In the genomic region with DNA sequence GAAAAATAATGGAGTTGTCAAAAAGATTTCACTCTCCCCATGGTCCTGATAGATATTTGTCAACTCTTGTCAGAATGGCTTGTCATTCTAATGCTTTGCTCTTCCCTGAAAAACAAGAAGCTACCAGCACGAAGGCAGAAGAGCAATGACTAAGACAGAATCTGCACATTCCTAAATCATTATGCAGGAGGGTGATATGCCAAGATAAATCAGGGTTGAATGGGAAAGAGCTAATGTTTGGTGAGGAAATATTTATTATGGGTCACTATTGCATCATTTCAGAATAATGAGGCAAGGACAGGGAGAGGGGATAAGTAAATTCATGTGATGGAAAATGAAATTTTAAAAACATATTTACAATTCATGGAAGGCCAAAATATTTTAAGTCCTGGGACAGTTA, we compare ENCODE assay signal across 15 cellular contexts.
DNase-seq lines count a peak whose midpoint lies in the region; ATAC-seq, FAIRE-seq and TF ChIP-seq lines count a peak whose summit lies in the region.
"Had no signal": no experiment of that assay in that cellular context is flagged by ENCODE, and none has a peak within 500 bp of the region (broad histone marks: within the 10 kb centered on the region; RNA-seq: fewer than 3 reads in every experiment).

No MANE protein-coding gene starts in this region.

- peaks cover 5 to 14% of the 10 kb centered on the region in 2 donors for H3K9me3 Mint-ChIP-seq in stimulated activated naive CD8-positive, alpha-beta T cell treated with anti-CD3 and anti-CD28 coated beads, Interleukin-15, amount 100 ng/mL, for 72 hours

- no peak overlapping the region for H3K4ac ChIP-seq in H1 (replicated peaks; ENCODE audit: insufficient read length, low read depth, low read length)

- intact Hi-C loops in ovary (cut with DNase I), result no loop called here

- H2BK20ac ChIP-seq in H1 (ENCODE audit: low read length), result no peak overlapping the region

- H2BK5ac ChIP-seq in H1 (ENCODE audit: low read depth, low read length), result no peak overlapping the region

- H4K20me1 ChIP-seq in H1 (replicated peaks in 1 of 2; ENCODE audit: control insufficient read depth in 1 of 2, insufficient read depth in 2 of 2, low read length in 2 of 2), result no peaks in the 10 kb centered on the region

- no peaks in the 10 kb centered on the region for H3K9me3 ChIP-seq in H1 (ENCODE audit: insufficient read depth in 2 of 2, low read depth in 1 of 2, low read length in 1 of 2)
- peaks cover 0 to 3% of the 10 kb centered on the region in 2 donors for H3K9me3 ChIP-seq in lung (ENCODE audit: control insufficient read depth in 2 of 2, insufficient read depth in 1 of 2, low read length in 1 of 2)
- H3K9me3 ChIP-seq in ovary, result no peaks in the 10 kb centered on the region

- DNase-seq in AG20443 (ENCODE audit: low spot score), result peak; percentile 85
- DNase-seq in RPMI7951 (ENCODE audit: low read depth), result peak; percentile 60
- no peak for DNase-seq in H1 (ENCODE audit: low read depth in 1 of 2, low spot score in 2 of 2)
- no peak for DNase-seq in lung (ENCODE audit: low spot score)
- no peak for DNase-seq in AG08396 (ENCODE audit: low spot score)
- DNase-seq in stimulated activated naive CD8-positive, alpha-beta T cell treated with anti-CD3 and anti-CD28 coated beads, Interleukin-15, amount 100 ng/mL, for 72 hours, result no peak
- no peak for DNase-seq in ovary
- DNase-seq: activated CD8-positive, alpha-beta T cell treated with anti-CD3 and anti-CD28 coated beads for 36 hours; hypothalamus; NCI-H446 had no signal

- H3K23me2 ChIP-seq in H1 (ENCODE audit: low read depth, low read length), result no peaks in the 10 kb centered on the region

- H3K27ac Mint-ChIP-seq in stimulated activated naive CD8-positive, alpha-beta T cell treated with anti-CD3 and anti-CD28 coated beads, Interleukin-15, amount 100 ng/mL, for 72 hours, result no peak overlapping the region
- H3K27ac Mint-ChIP-seq: activated CD8-positive, alpha-beta T cell treated with anti-CD3 and anti-CD28 coated beads for 36 hours; activated T-helper 1 cell treated with anti-CD3 and anti-CD28 coated beads, Interleukin-12 subunit alpha, Interleukin-12 subunit beta, Interleukin-2, Interleukin-4 antibody, amounts not matched to agents 30 ng/mL and 10 ng/mL and 1 ng/mL, durations not matched to agents 14 hours and 24 hours and 36 hours had no signal

- no peaks in the 10 kb centered on the region for H3K4me1 ChIP-seq in H1 (replicated peaks in 1 of 4; ENCODE audit: control insufficient read depth in 3 of 4, insufficient read depth in 4 of 4, low read length in 3 of 4)
- no peaks in the 10 kb centered on the region for H3K4me1 ChIP-seq in lung (ENCODE audit: control insufficient read depth in 2 of 2, insufficient read depth in 2 of 2, low read length in 2 of 2)
- no peaks in the 10 kb centered on the region for H3K4me1 ChIP-seq in ovary (ENCODE audit: insufficient read depth)

- ATAC-seq in lung (ENCODE audit: insufficient read depth, low FRiP score) (peak; percentile 53), GM18498 (IDR thresholded peaks at IDR 0.05; ENCODE audit: unreplicated experiment) (no peak)
- no peak for ATAC-seq in stimulated activated naive CD8-positive, alpha-beta T cell treated with anti-CD3 and anti-CD28 coated beads, Interleukin-15, amount 100 ng/mL, for 72 hours
- ATAC-seq: activated CD8-positive, alpha-beta T cell treated with anti-CD3 and anti-CD28 coated beads for 36 hours had no signal

- no peak overlapping the region for H3K56ac ChIP-seq in H1 (replicated peaks; ENCODE audit: insufficient read length, low read depth, low read length)

- no peak overlapping the region for H3K14ac ChIP-seq in H1 (ENCODE audit: insufficient read length)

- H4K5ac ChIP-seq in H1 (ENCODE audit: insufficient read length, low read depth, low read length), result no peak overlapping the region

- H3K36me3 ChIP-seq in H1 (ENCODE audit: control insufficient read depth in 2 of 4, insufficient read depth in 4 of 4, low read length in 3 of 4) (no peaks in the 10 kb centered on the region), lung (ENCODE audit: control insufficient read depth in 2 of 2, insufficient read depth in 2 of 2, low read length in 2 of 2) (no peaks in the 10 kb centered on the region), ovary (no peaks in the 10 kb centered on the region)

- no peak overlapping the region for H3K18ac ChIP-seq in H1 (ENCODE audit: extremely low read depth, low read length)

- no peak overlapping the region for H4K91ac ChIP-seq in H1 (replicated peaks; ENCODE audit: insufficient read length, low read length)

- no peak overlapping the region for H3K23ac ChIP-seq in H1 (ENCODE audit: insufficient read length)

- no peak overlapping the region for H4K8ac ChIP-seq in H1 (ENCODE audit: extremely low read depth, insufficient read depth, low read length)

- H3K79me2 ChIP-seq in H1 (ENCODE audit: control insufficient read depth in 1 of 2, insufficient read depth in 2 of 2, low read length in 2 of 2), result no peaks in the 10 kb centered on the region

- H3K9ac ChIP-seq in H1 (replicated peaks in 1 of 4; ENCODE audit: extremely low read depth in 1 of 4, low read depth in 3 of 4, low read length in 3 of 4), result no peak overlapping the region

- H3K4me2 ChIP-seq in H1 (ENCODE audit: insufficient read depth in 1 of 2, low read depth in 2 of 2, low read length in 2 of 2), result no peak overlapping the region

- no peaks in the 10 kb centered on the region for H3K79me1 ChIP-seq in H1 (ENCODE audit: low read depth, low read length)

- H3K4me3 ChIP-seq in H1 (ENCODE audit: extremely low read depth in 1 of 4, insufficient read depth in 2 of 4, low read depth in 3 of 4, low read length in 4 of 4), result no peak overlapping the region
- H3K4me3 ChIP-seq in lung, result no peak overlapping the region
- no peak overlapping the region for H3K4me3 ChIP-seq in ovary
- H3K4me3 ChIP-seq: SK-N-MC had no signal

- H3K27me3 Mint-ChIP-seq in stimulated activated naive CD8-positive, alpha-beta T cell treated with anti-CD3 and anti-CD28 coated beads, Interleukin-15, amount 100 ng/mL, for 72 hours, result peaks cover 10% of the 10 kb centered on the region

- H3K27ac ChIP-seq in H1 (ENCODE audit: low read depth, low read length) (no peak overlapping the region), lung (ENCODE audit: low read depth in 1 of 2, low read length in 1 of 2) (no peak overlapping the region), ovary (no peak overlapping the region)
- H3K27ac ChIP-seq: SK-N-MC had no signal

- FAIRE-seq in H1 (lab: Jason Lieb, UNC), result peak; percentile 24
- FAIRE-seq: D721Med, TTC549 had no signal

- TF ChIP-seq RAD21 in H1 (IDR thresholded peaks at IDR 0.05 in 1 of 2, conservative IDR thresholded peaks at IDR 0.05 in 1 of 2; ENCODE audit: low read depth in 2 of 2, low read length in 2 of 2), result no peak

- no peak overlapping the region for H2BK120ac ChIP-seq in H1 (replicated peaks; ENCODE audit: low read depth, low read length)

- 13% methylated on average over 1 of the region's 1 CpG; no CpG with 5 or more reads in 1 of the 2 experiments for WGBS in H1 (ENCODE audit: extremely low coverage in 1 of 2, insufficient coverage in 1 of 2, insufficient read length in 1 of 2, insufficient replicate concordance in 2 of 2, low coverage in 1 of 2, low lambda C conversion rate in 2 of 2, missing lambda C conversion rate in 1 of 2), 2 experiments
- 21 to 51% methylated on average over 1 of the region's 1 CpG for WGBS in lung, 2 donors
- WGBS in ovary, 3 donors, result 3 to 4% (median 4%) methylated on average over 1 of the region's 1 CpG

- H2AK5ac ChIP-seq in H1 (ENCODE audit: low read depth, low read length), result no peak overlapping the region

- no peak overlapping the region for H3K4me3 Mint-ChIP-seq in stimulated activated naive CD8-positive, alpha-beta T cell treated with anti-CD3 and anti-CD28 coated beads, Interleukin-15, amount 100 ng/mL, for 72 hours
- H3K4me3 Mint-ChIP-seq: activated CD8-positive, alpha-beta T cell treated with anti-CD3 and anti-CD28 coated beads for 36 hours; activated T-helper 1 cell treated with anti-CD3 and anti-CD28 coated beads, Interleukin-12 subunit alpha, Interleukin-12 subunit beta, Interleukin-2, Interleukin-4 antibody, amounts not matched to agents 30 ng/mL and 10 ng/mL and 1 ng/mL, durations not matched to agents 14 hours and 24 hours and 36 hours had no signal

- H3K27me3 ChIP-seq in H1 (replicated peaks in 1 of 4; ENCODE audit: control insufficient read depth in 3 of 4, extremely low read depth in 1 of 4, insufficient read depth in 3 of 4, low read length in 3 of 4), result no peaks in the 10 kb centered on the region
- peaks cover 3% of the 10 kb centered on the region for H3K27me3 ChIP-seq in lung (ENCODE audit: control insufficient read depth, insufficient read depth)
- H3K27me3 ChIP-seq in ovary, result no peaks in the 10 kb centered on the region

- TF ChIP-seq POLR2A in H1 (IDR thresholded peaks at IDR 0.05; ENCODE audit: control extremely low read depth in 1 of 2, low read depth in 2 of 2, low read length in 2 of 2) (no peak), ovary (IDR thresholded peaks at IDR 0.05) (no peak)

- H2BK12ac ChIP-seq in H1 (ENCODE audit: low read depth, low read length), result no peak overlapping the region

- no peaks in the 10 kb centered on the region for H3K4me1 Mint-ChIP-seq in stimulated activated naive CD8-positive, alpha-beta T cell treated with anti-CD3 and anti-CD28 coated beads, Interleukin-15, amount 100 ng/mL, for 72 hours

- POLR2A ChIA-PET in H1 (lab: Charles Lee; ENCODE audit: partially characterized antibody), result no interaction called here

- no peak overlapping the region for H2AFZ ChIP-seq in H1 (ENCODE audit: low read length)

- CTCF ChIA-PET in H1 (lab: Charles Lee; ENCODE audit: partially characterized antibody), result interaction anchor here (0.7 kb wide), 1 partner anchor 84 kb away, joined by 3 read pairs; no protein-coding TSS in a partner anchor

- no peak overlapping the region for H2BK15ac ChIP-seq in H1 (ENCODE audit: low read length)

- no peak for TF ChIP-seq CTCF in H1 (IDR thresholded peaks at IDR 0.05; ENCODE audit: control extremely low read depth in 1 of 3, insufficient read depth in 1 of 3, low read depth in 1 of 3, low read length in 3 of 3)
- no peak for TF ChIP-seq CTCF in lung (IDR thresholded peaks at IDR 0.05; ENCODE audit: control extremely low read depth, extremely low read depth)
- no peak for TF ChIP-seq CTCF in ovary (IDR thresholded peaks at IDR 0.05)

- TF ChIP-seq EP300 in H1 (IDR thresholded peaks at IDR 0.05; ENCODE audit: borderline replicate concordance in 1 of 2, low read depth in 2 of 2, low read length in 2 of 2) (no peak), ovary (IDR thresholded peaks at IDR 0.05) (no peak)

TF ChIP-seq in H1, 55 proteins besides CTCF, POLR2A, EP300 and RAD21:
- peak; percentile 22; the same call in 1 of the 2 replicates for TF ChIP-seq CEBPB (IDR thresholded peaks at IDR 0.05; ENCODE audit: low read depth, low read length)
- TF ChIP-seq BCL11A (IDR thresholded peaks at IDR 0.05; ENCODE audit: low read depth in 2 of 2, low read length in 2 of 2), result no peak
TF ChIP-seq in H1: peak in this region for 1.

Comparison
In these comparisons a context has a peak if more than half of its experiments do, and no peak if none do; other contexts are left out.
1. DNase-seq: peak in AG20443 (single experiment) and RPMI7951 (single experiment); none in H1 (0 of 2), lung (single experiment), AG08396 (single experiment), stimulated activated naive CD8-positive, alpha-beta T cell treated with anti-CD3 and anti-CD28 coated beads, Interleukin-15, amount 100 ng/mL, for 72 hours (0 of 2) and ovary (0 of 5).